Comparison of ENCODE assay signal across 17 cellular contexts in genomic region chr9:116506685-116507084, GRCh38.
DNase-seq lines count a peak whose midpoint lies in the region; ATAC-seq and TF ChIP-seq lines count a peak whose summit lies in the region.
"Had no signal": no experiment of that assay in that cellular context is flagged by ENCODE, and none has a peak within 500 bp of the region (broad histone marks: within the 10 kb centered on the region; RNA-seq: fewer than 3 reads in every experiment).

No MANE protein-coding gene starts in this region.

- no peaks in the 10 kb centered on the region for H3K36me3 ChIP-seq in osteoblast (ENCODE audit: insufficient read depth, low read length)
- no peaks in the 10 kb centered on the region for H3K36me3 ChIP-seq in mesendoderm (ENCODE audit: control insufficient read depth, insufficient read depth, low read length)
- no peaks in the 10 kb centered on the region for H3K36me3 ChIP-seq in psoas muscle (ENCODE audit: insufficient read depth in 1 of 2, low read depth in 1 of 2)
- no peaks in the 10 kb centered on the region for H3K36me3 ChIP-seq in SK-N-SH (replicated peaks in 1 of 2; ENCODE audit: control insufficient read depth in 1 of 2, insufficient read depth in 2 of 2, low read length in 1 of 2)
- H3K36me3 ChIP-seq: BE2C had no signal

- no peaks in the 10 kb centered on the region for H3K9me2 ChIP-seq in SK-N-SH

- no peak overlapping the region for H3K23ac ChIP-seq in mesendoderm (ENCODE audit: low read length)

- H3K4me2 ChIP-seq in osteoblast (ENCODE audit: insufficient read depth, low read length) (no peak overlapping the region), mesendoderm (ENCODE audit: low read length) (no peak overlapping the region), SK-N-SH (no peak overlapping the region)

- no peak overlapping the region for H3K18ac ChIP-seq in mesendoderm (ENCODE audit: low read length)

- no peaks in the 10 kb centered on the region for H3F3A ChIP-seq in SK-N-SH (replicated peaks; ENCODE audit: insufficient read depth)

- H3K4me1 ChIP-seq in osteoblast (ENCODE audit: insufficient read depth, low read length) = peaks cover 12% of the 10 kb centered on the region
- no peaks in the 10 kb centered on the region for H3K4me1 ChIP-seq in mesendoderm (ENCODE audit: control insufficient read depth, low read depth, low read length)
- H3K4me1 ChIP-seq in psoas muscle = no peaks in the 10 kb centered on the region
- H3K4me1 ChIP-seq in SK-N-SH (ENCODE audit: control insufficient read depth in 1 of 2, insufficient read depth in 2 of 2, low read depth in 1 of 2, low read length in 1 of 2) = no peaks in the 10 kb centered on the region
- H3K4me1 ChIP-seq: BE2C had no signal

- H3K79me2 ChIP-seq in osteoblast (ENCODE audit: insufficient read depth, low read length) (no peaks in the 10 kb centered on the region), mesendoderm (ENCODE audit: control insufficient read depth, insufficient read depth, low read length) (no peaks in the 10 kb centered on the region), SK-N-SH (ENCODE audit: insufficient read depth) (no peaks in the 10 kb centered on the region)

- H4K5ac ChIP-seq in mesendoderm (ENCODE audit: low read length) = no peak overlapping the region

- H2AK5ac ChIP-seq in mesendoderm (ENCODE audit: low read length) = no peak overlapping the region

- H4K8ac ChIP-seq in mesendoderm (ENCODE audit: low read depth, low read length) = no peak overlapping the region

- H3K27me3 ChIP-seq in osteoblast (ENCODE audit: insufficient read depth, low read length) (no peaks in the 10 kb centered on the region), mesendoderm (ENCODE audit: insufficient read depth, low read length, poor library complexity) (no peaks in the 10 kb centered on the region), psoas muscle (ENCODE audit: insufficient read depth in 3 of 3, low read length in 2 of 3) (no peaks in the 10 kb centered on the region), SK-N-SH (ENCODE audit: insufficient read depth) (no peaks in the 10 kb centered on the region)
- H3K27me3 ChIP-seq: BE2C had no signal

- H3K56ac ChIP-seq in mesendoderm (ENCODE audit: low read length) = no peak overlapping the region

- no peak overlapping the region for H3K4ac ChIP-seq in mesendoderm (ENCODE audit: low read depth, low read length)

- no peak overlapping the region for H3K4me3 ChIP-seq in choroid plexus epithelial cell (ENCODE audit: low read depth, low read length)
- H3K4me3 ChIP-seq in osteoblast (ENCODE audit: insufficient read depth, low read length) = no peak overlapping the region
- no peak overlapping the region for H3K4me3 ChIP-seq in mesendoderm (ENCODE audit: low read length)
- H3K4me3 ChIP-seq in psoas muscle = no peak overlapping the region
- no peak overlapping the region for H3K4me3 ChIP-seq in SK-N-SH (ENCODE audit: low read depth in 2 of 2, low read length in 1 of 2)

- POLR2A ChIA-PET in RWPE1 (lab: Yijun Ruan, JAX; ENCODE audit: low non-redundant PET) = no interaction called here
- POLR2A ChIA-PET in SK-N-SH (lab: Yijun Ruan, JAX) = no interaction called here

- DNase-seq in HPDE6-E6E7 (ENCODE audit: extremely low spot score) (peak; percentile 31), RWPE1 (ENCODE audit: low spot score) (peak; percentile 57), choroid plexus epithelial cell (ENCODE audit: low read depth) (peak; percentile 35), osteoblast (ENCODE audit: insufficient read length, low spot score, missing footprints) (peak; percentile 73), mesendoderm (no peak), psoas muscle (no peak), SKM-1 treated with dmso at 0.1 percent for 144 hours (lab: John Stamatoyannopoulos, UW; ENCODE audit: unreplicated experiment) (no peak), SK-N-SH (no peak)
- DNase-seq: BE2C; CD8-positive, alpha-beta T cell; HFFc6; NCI-H1417; NCI-H1930; NCI-H526; OCI-M1; SHP77 had no signal

- H3K9ac ChIP-seq in mesendoderm (ENCODE audit: low read length) (no peak overlapping the region), SK-N-SH (no peak overlapping the region)

- WGBS in mesendoderm (ENCODE audit: extremely low coverage, insufficient coverage, low lambda C conversion rate) = no CpG with 5 or more reads among the region's 4 CpGs
- WGBS in psoas muscle, 3 donors = 85 to 90% (median 87%) methylated on average over 4 of the region's 4 CpGs
- 76% methylated on average over 4 of the region's 4 CpGs for WGBS in SK-N-SH (ENCODE audit: low lambda C conversion rate)

- no peak for TF ChIP-seq EP300 in SK-N-SH (IDR thresholded peaks at IDR 0.05; ENCODE audit: borderline replicate concordance in 1 of 2, low read depth in 1 of 2, low read length in 1 of 2)

- CTCF ChIA-PET in RWPE1 (lab: Yijun Ruan, JAX) (no interaction called here), SK-N-SH (lab: Yijun Ruan, JAX) (interaction anchor here (1.4 to 1.8 kb wide), 2 partner anchors 22 to 65 kb away, joined by 3 to 5 read pairs; no protein-coding TSS in a partner anchor)

- H3K9me3 ChIP-seq in osteoblast (ENCODE audit: low read depth, low read length) = no peaks in the 10 kb centered on the region
- H3K9me3 ChIP-seq in psoas muscle = no peaks in the 10 kb centered on the region
- H3K9me3 ChIP-seq in SK-N-SH = no peaks in the 10 kb centered on the region
- H3K9me3 ChIP-seq: BE2C had no signal

- H2BK120ac ChIP-seq in mesendoderm (ENCODE audit: low read depth, low read length) = no peak overlapping the region

- no peak overlapping the region for H2BK5ac ChIP-seq in mesendoderm (ENCODE audit: low read length)

- no peaks in the 10 kb centered on the region for H3K79me1 ChIP-seq in mesendoderm (ENCODE audit: low read length)

- H2BK15ac ChIP-seq in mesendoderm (replicated peaks; ENCODE audit: low read depth) = no peak overlapping the region

- intact Hi-C loops in psoas muscle (cut with DNase I) = no loop called here

- H2AFZ ChIP-seq in osteoblast (ENCODE audit: low read length) = no peak overlapping the region
- no peak overlapping the region for H2AFZ ChIP-seq in SK-N-SH (ENCODE audit: low read depth)

- no peak for ATAC-seq in psoas muscle
- ATAC-seq: CD8-positive, alpha-beta T cell; HepG2 had no signal

- TF ChIP-seq CTCF in RWPE1 (conservative IDR thresholded peaks at IDR 0.05; ENCODE audit: low read depth) = no peak
- TF ChIP-seq CTCF in choroid plexus epithelial cell (conservative IDR thresholded peaks at IDR 0.05; ENCODE audit: low read depth, low read length) = no peak
- TF ChIP-seq CTCF in osteoblast (IDR thresholded peaks at IDR 0.05; ENCODE audit: extremely low read depth, low read depth, low read length) = no peak
- no peak for TF ChIP-seq CTCF in psoas muscle (IDR thresholded peaks at IDR 0.05)
- no peak for TF ChIP-seq CTCF in SK-N-SH (IDR thresholded peaks at IDR 0.05)

- H3K27ac ChIP-seq in RWPE1 = no peak overlapping the region
- H3K27ac ChIP-seq in osteoblast (ENCODE audit: low read depth, low read length) = peak overlapping the region; percentile 60
- H3K27ac ChIP-seq in mesendoderm (ENCODE audit: low read depth, low read length) = no peak overlapping the region
- no peak overlapping the region for H3K27ac ChIP-seq in psoas muscle
- no peak overlapping the region for H3K27ac ChIP-seq in SK-N-SH (ENCODE audit: low read depth in 2 of 2, low read length in 1 of 2)

- no peak for TF ChIP-seq RAD21 in SK-N-SH (IDR thresholded peaks at IDR 0.05; ENCODE audit: low read length)

- H4K20me1 ChIP-seq in osteoblast (ENCODE audit: insufficient read depth, low read length) = no peaks in the 10 kb centered on the region
- no peaks in the 10 kb centered on the region for H4K20me1 ChIP-seq in SK-N-SH (ENCODE audit: insufficient read depth)

TF ChIP-seq in SK-N-SH, 30 proteins besides CTCF, POLR2A, EP300 and RAD21:
- TF ChIP-seq RFX5 (IDR thresholded peaks at IDR 0.05; ENCODE audit: low read length) (no peak), GATA2 (CRISPR knock-in tag; IDR thresholded peaks at IDR 0.05) (no peak)

Comparison
In these comparisons a context has a peak if more than half of its experiments do, and no peak if none do; other contexts are left out.
1. DNase-seq: peak in HPDE6-E6E7 (single experiment), RWPE1 (single experiment), choroid plexus epithelial cell (single experiment) and osteoblast (single experiment); none in mesendoderm (single experiment), psoas muscle (0 of 2), SKM-1 treated with dmso at 0.1 percent for 144 hours (single experiment) and SK-N-SH (single experiment).